ENCODE assay signal across 1 cellular context in the genomic region with DNA sequence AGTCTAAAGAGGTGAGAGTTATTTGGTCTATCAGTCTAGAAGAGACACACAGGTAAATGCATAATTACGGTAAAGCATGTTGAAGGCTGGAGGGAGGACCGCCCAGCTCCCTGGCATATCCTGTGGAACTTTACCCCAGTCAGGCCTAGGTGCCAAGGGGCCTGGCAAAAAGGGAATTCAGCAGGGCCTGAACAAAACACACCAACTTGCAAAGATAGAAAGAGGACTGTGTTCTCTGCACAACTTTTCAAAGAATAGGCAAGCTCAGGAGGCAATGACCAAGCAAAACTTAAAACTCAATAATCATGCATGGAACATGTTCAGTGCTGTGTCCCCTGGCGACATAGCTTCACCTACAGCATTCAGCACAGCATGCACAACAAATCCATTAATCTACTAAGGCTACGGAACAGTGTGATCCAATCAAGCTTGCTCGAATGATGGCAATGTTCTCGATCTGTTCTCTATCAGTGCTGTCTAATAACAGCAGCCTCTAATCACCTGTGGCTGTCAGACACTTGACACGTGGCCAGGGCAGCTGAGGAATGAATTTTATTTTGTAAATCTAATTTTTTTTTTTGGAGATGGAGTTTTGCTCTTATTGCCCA.
TF ChIP-seq lines count a peak whose summit lies in the region.

No MANE protein-coding gene starts in this region.

TF ChIP-seq in WTC11, 78 proteins besides CTCF, POLR2A, EP300 and RAD21:
- TF ChIP-seq ZNF423 (CRISPR knock-in tag; IDR thresholded peaks at IDR 0.05) (no peak), ETV6 (CRISPR knock-in tag; IDR thresholded peaks at IDR 0.05) (no peak), ZNF396 (CRISPR knock-in tag; IDR thresholded peaks at IDR 0.05; ENCODE audit: borderline replicate concordance) (no peak), NR1H2 (CRISPR knock-in tag; IDR thresholded peaks at IDR 0.05) (no peak), NR2C2 (CRISPR knock-in tag; IDR thresholded peaks at IDR 0.05) (no peak), ZNF121 (CRISPR knock-in tag; IDR thresholded peaks at IDR 0.05) (no peak), MYBL2 (CRISPR knock-in tag; IDR thresholded peaks at IDR 0.05) (no peak), TEAD1 (CRISPR knock-in tag; IDR thresholded peaks at IDR 0.05) (no peak)
- TF ChIP-seq, protein P1, sequence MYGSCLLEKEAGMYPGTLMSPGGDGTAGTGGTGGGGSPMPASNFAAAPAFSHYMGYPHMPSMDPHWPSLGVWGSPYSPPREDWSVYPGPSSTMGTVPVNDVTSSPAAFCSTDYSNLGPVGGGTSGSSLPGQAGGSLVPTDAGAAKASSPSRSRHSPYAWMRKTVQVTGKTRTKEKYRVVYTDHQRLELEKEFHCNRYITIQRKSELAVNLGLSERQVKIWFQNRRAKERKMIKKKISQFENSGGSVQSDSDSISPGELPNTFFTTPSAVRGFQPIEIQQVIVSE (CRISPR knock-in tag; IDR thresholded peaks at IDR 0.05; ENCODE audit: borderline replicate concordance) = no peak
- TF ChIP-seq, protein P2, sequence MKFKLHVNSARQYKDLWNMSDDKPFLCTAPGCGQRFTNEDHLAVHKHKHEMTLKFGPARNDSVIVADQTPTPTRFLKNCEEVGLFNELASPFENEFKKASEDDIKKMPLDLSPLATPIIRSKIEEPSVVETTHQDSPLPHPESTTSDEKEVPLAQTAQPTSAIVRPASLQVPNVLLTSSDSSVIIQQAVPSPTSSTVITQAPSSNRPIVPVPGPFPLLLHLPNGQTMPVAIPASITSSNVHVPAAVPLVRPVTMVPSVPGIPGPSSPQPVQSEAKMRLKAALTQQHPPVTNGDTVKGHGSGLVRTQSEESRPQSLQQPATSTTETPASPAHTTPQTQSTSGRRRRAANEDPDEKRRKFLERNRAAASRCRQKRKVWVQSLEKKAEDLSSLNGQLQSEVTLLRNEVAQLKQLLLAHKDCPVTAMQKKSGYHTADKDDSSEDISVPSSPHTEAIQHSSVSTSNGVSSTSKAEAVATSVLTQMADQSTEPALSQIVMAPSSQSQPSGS (CRISPR knock-in tag; IDR thresholded peaks at IDR 0.05; ENCODE audit: borderline replicate concordance, low read depth) = no peak
- TF ChIP-seq, protein P3, sequence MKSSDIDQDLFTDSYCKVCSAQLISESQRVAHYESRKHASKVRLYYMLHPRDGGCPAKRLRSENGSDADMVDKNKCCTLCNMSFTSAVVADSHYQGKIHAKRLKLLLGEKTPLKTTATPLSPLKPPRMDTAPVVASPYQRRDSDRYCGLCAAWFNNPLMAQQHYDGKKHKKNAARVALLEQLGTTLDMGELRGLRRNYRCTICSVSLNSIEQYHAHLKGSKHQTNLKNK (CRISPR knock-in tag; IDR thresholded peaks at IDR 0.05) = no peak
TF ChIP-seq in WTC11: peak in this region for 0.
